Comparison of ENCODE assay signal across 9 cellular contexts in the genomic region with DNA sequence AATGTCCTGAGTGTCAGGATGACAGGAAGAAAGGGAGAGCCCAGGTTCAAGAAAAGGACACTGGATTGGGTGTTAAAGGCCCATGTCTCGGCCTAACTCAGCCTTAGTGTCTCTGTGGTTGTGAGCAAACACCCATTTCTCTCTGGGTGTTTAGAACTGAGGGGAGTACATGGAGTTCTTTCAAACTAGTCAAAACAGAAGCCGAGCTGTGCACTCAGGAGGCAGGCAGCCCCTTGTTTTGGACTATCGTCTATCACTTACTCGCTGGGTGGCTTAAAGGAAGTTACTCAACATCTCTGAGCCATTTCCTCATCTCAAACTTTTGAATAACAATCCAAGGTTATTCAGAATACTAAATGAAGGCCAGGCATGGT. TPM values are rescaled to one million over a fixed set of nuclear protein-coding genes. Genes with fewer than 3 reads are reported as not detected.
DNase-seq lines count a peak whose midpoint lies in the region; ATAC-seq lines count a peak whose summit lies in the region.
"Had no signal": no experiment of that assay in that cellular context is flagged by ENCODE, and none has a peak within 500 bp of the region (broad histone marks: within the 10 kb centered on the region; RNA-seq: fewer than 3 reads in every experiment).

No MANE protein-coding gene starts in this region.

- ATAC-seq in GM21526 (IDR thresholded peaks at IDR 0.05; ENCODE audit: low FRiP score, unreplicated experiment) (no peak), GM18861 (IDR thresholded peaks at IDR 0.05; ENCODE audit: unreplicated experiment) (no peak)

- H3K27ac ChIP-seq in esophagus (ENCODE audit: low read depth in 2 of 2, low read length in 1 of 2): peak overlapping the region; percentile 83 to 84

- peaks cover 25 to 59% (median 56%) of the 10 kb centered on the region in 3 donors for H3K4me1 Mint-ChIP-seq in IgD-negative memory B cell
- peaks cover 81% of the 10 kb centered on the region for H3K4me1 Mint-ChIP-seq in activated CD4-positive, alpha-beta T cell treated with anti-CD3 and anti-CD28 coated beads, Interleukin-2, amount 10 ng/mL, durations not matched to agents 24 days and 14 days

- intact Hi-C loops in activated CD4-positive, alpha-beta T cell treated with anti-CD3 and anti-CD28 coated beads, Interleukin-2, amount 10 ng/mL, durations not matched to agents 24 days and 14 days (cut with micrococcal nuclease): loop anchor here (5.0 kb wide), 1 partner anchor 90 kb away; no protein-coding TSS in a partner anchor

- peaks cover 0 to 1% of the 10 kb centered on the region in 2 donors for H3K4me1 ChIP-seq in esophagus (ENCODE audit: control insufficient read depth in 2 of 2, insufficient read depth in 2 of 2, low read length in 1 of 2)

- peak; percentile 82 for DNase-seq in activated CD4-positive, alpha-beta T cell treated with anti-CD3 and anti-CD28 coated beads, Interleukin-2, amount 10 ng/mL, durations not matched to agents 24 days and 14 days
- DNase-seq in stimulated activated CD4-positive, alpha-beta T cell treated with anti-CD3 and anti-CD28 coated beads, Interleukin-4, amount 100 ng/mL, for 1 hour: peak; percentile 44
- no peak for DNase-seq in C1 segment of cervical spinal cord (lab: John Stamatoyannopoulos, UW)
- DNase-seq in NCI-H2107 (lab: John Stamatoyannopoulos, UW): no peak
- DNase-seq: right cardiac atrium had no signal

- H3K36me3 ChIP-seq in esophagus (ENCODE audit: control insufficient read depth in 2 of 2, insufficient read depth in 2 of 2, low read length in 1 of 2): no peaks in the 10 kb centered on the region

- H3K36me3 Mint-ChIP-seq in IgD-negative memory B cell: peaks cover 3% of the 10 kb centered on the region
- peaks cover 5% of the 10 kb centered on the region for H3K36me3 Mint-ChIP-seq in activated CD4-positive, alpha-beta T cell treated with anti-CD3 and anti-CD28 coated beads, Interleukin-2, amount 10 ng/mL, durations not matched to agents 24 days and 14 days (ENCODE audit: low read depth)

- H3K27me3 ChIP-seq in esophagus (ENCODE audit: control insufficient read depth in 1 of 2, insufficient read depth in 2 of 2, low read length in 2 of 2): no peaks in the 10 kb centered on the region

- H3K4me3 ChIP-seq in esophagus (ENCODE audit: low read depth in 1 of 2, low read length in 2 of 2): no peak overlapping the region

- H3K27me3 Mint-ChIP-seq in IgD-negative memory B cell: peaks cover 2% of the 10 kb centered on the region
- H3K27me3 Mint-ChIP-seq in activated CD4-positive, alpha-beta T cell treated with anti-CD3 and anti-CD28 coated beads, Interleukin-2, amount 10 ng/mL, durations not matched to agents 24 days and 14 days: no peaks in the 10 kb centered on the region

- H3K27ac Mint-ChIP-seq in IgD-negative memory B cell: peak overlapping the region; percentile 93 to 98 (median 97)
- H3K27ac Mint-ChIP-seq in activated CD4-positive, alpha-beta T cell treated with anti-CD3 and anti-CD28 coated beads, Interleukin-2, amount 10 ng/mL, durations not matched to agents 24 days and 14 days: peak overlapping the region; percentile 98

- WGBS in esophagus, 2 donors: 74 to 81% methylated on average over 4 of the region's 4 CpGs

- H3K9me3 ChIP-seq in esophagus (ENCODE audit: control insufficient read depth in 2 of 2, insufficient read depth in 1 of 2, low read depth in 1 of 2, low read length in 1 of 2): no peaks in the 10 kb centered on the region

- no peaks in the 10 kb centered on the region for H3K9me3 Mint-ChIP-seq in IgD-negative memory B cell
- peaks cover 3% of the 10 kb centered on the region for H3K9me3 Mint-ChIP-seq in activated CD4-positive, alpha-beta T cell treated with anti-CD3 and anti-CD28 coated beads, Interleukin-2, amount 10 ng/mL, durations not matched to agents 24 days and 14 days

- peak overlapping the region; percentile 12 to 65 (median 57) for H3K4me3 Mint-ChIP-seq in IgD-negative memory B cell
- H3K4me3 Mint-ChIP-seq in activated CD4-positive, alpha-beta T cell treated with anti-CD3 and anti-CD28 coated beads, Interleukin-2, amount 10 ng/mL, durations not matched to agents 24 days and 14 days: peak overlapping the region; percentile 74

RNA-seq across cellular contexts. Expression of a gene that starts 40.0 kb away (rescaled TPM):
- 12.7 TPM for polyA plus RNA-seq in IgD-negative memory B cell
- total RNA-seq in activated CD4-positive, alpha-beta T cell treated with anti-CD3 and anti-CD28 coated beads, Interleukin-2, amount 10 ng/mL, durations not matched to agents 24 days and 14 days: 9.6 and 11.1 TPM in 2 replicates
- 1 to 10 TPM; 6.1 to 6.9 TPM for polyA plus RNA-seq in esophagus

RNA-seq across cellular contexts. Expression of a gene that starts 40.9 kb away (rescaled TPM):
- polyA plus RNA-seq in IgD-negative memory B cell (7.4 TPM), esophagus (1 to 10 TPM; 9.6 to 10.0 TPM)
- 12.2 and 14.0 TPM in 2 replicates for total RNA-seq in activated CD4-positive, alpha-beta T cell treated with anti-CD3 and anti-CD28 coated beads, Interleukin-2, amount 10 ng/mL, durations not matched to agents 24 days and 14 days

RNA-seq across cellular contexts. Expression of a gene that starts 46.4 kb away (rescaled TPM):
- polyA plus RNA-seq in IgD-negative memory B cell: 90.5 TPM
- 56.1 and 64.4 TPM in 2 replicates for total RNA-seq in activated CD4-positive, alpha-beta T cell treated with anti-CD3 and anti-CD28 coated beads, Interleukin-2, amount 10 ng/mL, durations not matched to agents 24 days and 14 days
- polyA plus RNA-seq in esophagus: 10 to 100 TPM; 34.3 to 53.1 TPM

Comparison
In these comparisons a context has a peak if more than half of its experiments do, and no peak if none do; other contexts are left out.
1. DNase-seq: peak in activated CD4-positive, alpha-beta T cell treated with anti-CD3 and anti-CD28 coated beads, Interleukin-2, amount 10 ng/mL, durations not matched to agents 24 days and 14 days (single experiment) and stimulated activated CD4-positive, alpha-beta T cell treated with anti-CD3 and anti-CD28 coated beads, Interleukin-4, amount 100 ng/mL, for 1 hour (single experiment); none in C1 segment of cervical spinal cord (0 of 14) and NCI-H2107 (single experiment).